8 cellular contexts compared by ENCODE assay signal in the genomic region with DNA sequence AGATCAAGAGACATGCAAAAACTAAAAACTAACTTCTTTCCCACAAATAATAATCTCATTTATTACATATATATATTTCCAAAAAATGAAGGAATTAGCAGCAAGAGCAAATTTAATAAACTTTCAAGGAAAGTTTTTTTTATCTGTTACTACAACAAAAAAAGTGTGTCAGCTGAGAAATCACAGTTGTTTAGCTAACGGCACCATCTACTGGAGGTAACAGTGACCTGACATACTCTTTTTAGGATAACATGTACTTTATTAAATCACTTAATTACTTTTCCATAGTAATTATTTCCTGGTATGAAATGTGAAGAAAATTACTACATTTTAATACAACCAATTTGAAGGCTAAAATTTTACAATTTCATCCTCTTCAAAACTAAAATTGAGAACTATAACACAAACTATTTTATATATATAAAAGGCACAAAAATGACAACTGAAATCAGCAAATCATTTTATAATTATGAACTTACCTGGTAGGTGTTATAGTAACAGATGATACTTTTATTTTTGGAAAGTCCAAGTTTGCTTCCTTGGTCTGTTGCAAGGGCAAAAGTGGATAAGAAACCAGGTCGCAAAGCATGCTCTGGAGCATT. TPM values are rescaled to one million over a fixed set of nuclear protein-coding genes. Genes with fewer than 3 reads are reported as not detected.
DNase-seq lines count a peak whose midpoint lies in the region; ATAC-seq and TF ChIP-seq lines count a peak whose summit lies in the region.

No MANE protein-coding gene starts in this region.

- no peaks in the 10 kb centered on the region for H3K9me3 ChIP-seq in CD4-positive, alpha-beta T cell (ENCODE audit: control insufficient read depth, low read length)
- H3K9me3 ChIP-seq in lower lobe of right lung = no peaks in the 10 kb centered on the region
- H3K9me3 ChIP-seq in stomach = no peaks in the 10 kb centered on the region

- in situ Hi-C loops in astrocyte of the spinal cord (cut with HindIII; ENCODE audit: low sequenced_read_pairs) = no loop called here

- no peaks in the 10 kb centered on the region for H3K9me3 Mint-ChIP-seq in CD4-positive, alpha-beta T cell
- no peaks in the 10 kb centered on the region for H3K9me3 Mint-ChIP-seq in activated T-cell treated with anti-CD3 and anti-CD28 coated beads, Interleukin-2, amount 50 U/mL, for 4 hours

- POLR2A ChIA-PET in CD4-positive, alpha-beta T cell (lab: Charles Lee) = interaction anchor here (0.6 to 1.5 kb wide), 5 partner anchors 9 to 322 kb away, joined by 3 to 8 read pairs (median 5); a partner anchor contains a TSS

- TF ChIP-seq POLR2A in stomach (IDR thresholded peaks at IDR 0.05) = no peak

- peaks cover 80% of the 10 kb centered on the region for H3K36me3 ChIP-seq in lower lobe of right lung
- peaks cover 5 to 73% (median 61%) of the 10 kb centered on the region in 4 donors for H3K36me3 ChIP-seq in stomach

- CTCF ChIA-PET in CD4-positive, alpha-beta T cell (lab: Charles Lee) = interaction anchor here (0.8 to 1.2 kb wide), 4 partner anchors 64 to 161 kb away, joined by 3 to 8 read pairs (median 4); no protein-coding TSS in a partner anchor

- 58 to 71% (median 66%) methylated on average over 2 of the region's 2 CpGs for WGBS in stomach, 5 donors

- TF ChIP-seq CTCF in CD4-positive, alpha-beta T cell (IDR thresholded peaks at IDR 0.05) = peak; percentile 61
- TF ChIP-seq CTCF in astrocyte of the spinal cord (IDR thresholded peaks at IDR 0.05; ENCODE audit: low read depth, low read length) = peak; percentile 53
- TF ChIP-seq CTCF in lower lobe of right lung (IDR thresholded peaks at IDR 0.05) = peak; percentile 39
- TF ChIP-seq CTCF in stomach (IDR thresholded peaks at IDR 0.05) = peak in 1 of 7 experiments; percentile 21

- H3K27ac Mint-ChIP-seq in CD4-positive, alpha-beta T cell = no peak overlapping the region

- no peak overlapping the region for H3K4me3 Mint-ChIP-seq in CD4-positive, alpha-beta T cell
- no peak overlapping the region for H3K4me3 Mint-ChIP-seq in activated T-cell treated with anti-CD3 and anti-CD28 coated beads, Interleukin-2, amount 50 U/mL, for 4 hours

- peak in 3 of 10 experiments; percentile 10 to 18 (median 15) for DNase-seq in CD4-positive, alpha-beta T cell
- DNase-seq in NCI-H2107 treated with DMSO at 0.1 percent for 48 hours (lab: John Stamatoyannopoulos, UW; ENCODE audit: unreplicated experiment) (peak; percentile 22), astrocyte of the spinal cord (ENCODE audit: low read depth, low spot score) (peak; percentile 59), lower lobe of right lung (no peak), stomach (no peak), SHP77 treated with DMSO at 0.1 percent for 48 hours (lab: John Stamatoyannopoulos, UW) (no peak)
- DNase-seq in activated T-cell treated with anti-CD3 and anti-CD28 coated beads, Interleukin-2, amount 50 U/mL, for 4 hours = no peak

- H3K27me3 Mint-ChIP-seq in CD4-positive, alpha-beta T cell = no peaks in the 10 kb centered on the region
- no peaks in the 10 kb centered on the region for H3K27me3 Mint-ChIP-seq in activated T-cell treated with anti-CD3 and anti-CD28 coated beads, Interleukin-2, amount 50 U/mL, for 4 hours (ENCODE audit: low read depth)

- intact Hi-C loops in CD4-positive, alpha-beta T cell (cut with DNase I, micrococcal nuclease) = loop anchor here (1.0 to 5.0 kb wide), 4 partner anchors 38 to 324 kb away; no protein-coding TSS in a partner anchor
- intact Hi-C loops in lower lobe of right lung (cut with DNase I) (no loop called here), stomach (cut with DNase I; ENCODE audit: low total_unique reads) (no loop called here)

- ATAC-seq in CD4-positive, alpha-beta T cell (ENCODE audit: poor library complexity) = peak; percentile 68
- ATAC-seq in GM18498 (IDR thresholded peaks at IDR 0.05; ENCODE audit: unreplicated experiment) (peak; percentile 68), lower lobe of right lung (no peak)
- ATAC-seq in activated T-cell treated with anti-CD3 and anti-CD28 coated beads, Interleukin-2, amount 50 U/mL, for 4 hours = no peak

- no peaks in the 10 kb centered on the region for H3K27me3 ChIP-seq in CD4-positive, alpha-beta T cell (ENCODE audit: control insufficient read depth, insufficient read depth, low read length)
- H3K27me3 ChIP-seq in lower lobe of right lung (ENCODE audit: low read depth) (no peaks in the 10 kb centered on the region), stomach (no peaks in the 10 kb centered on the region)

- TF ChIP-seq EP300 in stomach (IDR thresholded peaks at IDR 0.05) = no peak

- no peak overlapping the region for H3K27ac ChIP-seq in CD4-positive, alpha-beta T cell (ENCODE audit: low read depth, low read length)
- H3K27ac ChIP-seq in lower lobe of right lung (no peak overlapping the region), stomach (no peak overlapping the region)

- no peaks in the 10 kb centered on the region for H3K4me1 ChIP-seq in lower lobe of right lung
- peaks cover 0 to 27% (median 13%) of the 10 kb centered on the region in 4 donors for H3K4me1 ChIP-seq in stomach

- H3K36me3 Mint-ChIP-seq in CD4-positive, alpha-beta T cell (ENCODE audit: low read depth) = peaks cover 70% of the 10 kb centered on the region
- H3K36me3 Mint-ChIP-seq in activated T-cell treated with anti-CD3 and anti-CD28 coated beads, Interleukin-2, amount 50 U/mL, for 4 hours (ENCODE audit: insufficient read depth) = peaks cover 12% of the 10 kb centered on the region

- H3K4me3 ChIP-seq in astrocyte of the spinal cord (ENCODE audit: low read depth, low read length) (no peak overlapping the region), lower lobe of right lung (no peak overlapping the region), stomach (no peak overlapping the region)

- H3K4me1 Mint-ChIP-seq in CD4-positive, alpha-beta T cell (ENCODE audit: low read depth) = peaks cover 17% of the 10 kb centered on the region
- peaks cover 8% of the 10 kb centered on the region for H3K4me1 Mint-ChIP-seq in activated T-cell treated with anti-CD3 and anti-CD28 coated beads, Interleukin-2, amount 50 U/mL, for 4 hours (ENCODE audit: low read depth)

RNA-seq across cellular contexts. Expression of a gene that starts 9.1 kb away (rescaled TPM):
- 10 to 100 TPM; 32.0 to 32.8 TPM for total RNA-seq in CD4-positive, alpha-beta T cell
- total RNA-seq in lower lobe of right lung (47.7 TPM), stomach (10 to 100 TPM in 3 of 5 donors, 1 to 10 TPM in 2; 1.7 to 48.7 (median 10.7) TPM)
- total RNA-seq in activated T-cell treated with anti-CD3 and anti-CD28 coated beads, Interleukin-2, amount 50 U/mL, for 4 hours = 10 to 100 TPM; 37.0 to 39.7 (median 37.7) TPM
- 10 to 100 TPM; 52.0 to 88.4 (median 60.8) TPM for polyA plus RNA-seq in stomach

Comparison
In these comparisons a context has a peak if more than half of its experiments do, and no peak if none do; other contexts are left out.
1. ATAC-seq: peak in CD4-positive, alpha-beta T cell (single experiment) and GM18498 (single experiment); none in lower lobe of right lung (0 of 2) and activated T-cell treated with anti-CD3 and anti-CD28 coated beads, Interleukin-2, amount 50 U/mL, for 4 hours (0 of 2).
2. DNase-seq: peak in NCI-H2107 treated with DMSO at 0.1 percent for 48 hours (single experiment) and astrocyte of the spinal cord (single experiment); none in lower lobe of right lung (single experiment), activated T-cell treated with anti-CD3 and anti-CD28 coated beads, Interleukin-2, amount 50 U/mL, for 4 hours (single experiment), stomach (single experiment) and SHP77 treated with DMSO at 0.1 percent for 48 hours (single experiment).
3. intact Hi-C loops: an anchor here in CD4-positive, alpha-beta T cell (1.0 to 5.0 kb wide); none called in lower lobe of right lung and stomach.